In genomic region chr14:102568115-102568614, GRCh38 we compare ENCODE assay signal across 1 cellular context.
A peak's percentile ranks its signal among the peaks of the same experiment; 100 is the strongest.
TF ChIP-seq lines count a peak whose summit lies in the region.

No MANE protein-coding gene starts in this region.

TF ChIP-seq in HepG2, 621 proteins besides CTCF, POLR2A, EP300 and RAD21 (continued from another document and continues in another):
- no peak for TF ChIP-seq BATF2 (CRISPR knock-in tag; IDR thresholded peaks at IDR 0.05)
- TF ChIP-seq IKZF1 (IDR thresholded peaks at IDR 0.05), result no peak
- TF ChIP-seq ZNF546 (CRISPR knock-in tag; conservative IDR thresholded peaks at IDR 0.05), result no peak
- no peak for TF ChIP-seq ZNF75D (CRISPR knock-in tag; IDR thresholded peaks at IDR 0.05; ENCODE audit: borderline replicate concordance)
- TF ChIP-seq GPBP1L1 (CRISPR knock-in tag; IDR thresholded peaks at IDR 0.05), result no peak
- TF ChIP-seq SNAPC2 (CRISPR knock-in tag; IDR thresholded peaks at IDR 0.05), result no peak
- no peak for TF ChIP-seq NFRKB (IDR thresholded peaks at IDR 0.05)
- peak; percentile 16; the same call in 1 of the 2 replicates for TF ChIP-seq MEF2D (CRISPR knock-in tag; IDR thresholded peaks at IDR 0.05)
- TF ChIP-seq ATF3 (CRISPR knock-in tag; IDR thresholded peaks at IDR 0.05), result no peak
- TF ChIP-seq ZSCAN9 (CRISPR knock-in tag; IDR thresholded peaks at IDR 0.05; ENCODE audit: borderline replicate concordance), result no peak
- TF ChIP-seq ZEB1 (IDR thresholded peaks at IDR 0.05; ENCODE audit: insufficient replicate concordance, low read depth), result peak; percentile 16
- peak; percentile 69 for TF ChIP-seq POLR2G (IDR thresholded peaks at IDR 0.05; ENCODE audit: low read depth, low read length)
- TF ChIP-seq ZNF331 (CRISPR knock-in tag; IDR thresholded peaks at IDR 0.05), result no peak
- no peak for TF ChIP-seq CERS6 (CRISPR knock-in tag; IDR thresholded peaks at IDR 0.05)
- TF ChIP-seq ATM (IDR thresholded peaks at IDR 0.05; ENCODE audit: borderline replicate concordance), result no peak
- TF ChIP-seq ARID3A (IDR thresholded peaks at IDR 0.05; ENCODE audit: low read depth, low read length), result no peak
- TF ChIP-seq SP4 (CRISPR knock-in tag; IDR thresholded peaks at IDR 0.05), result no peak
- no peak for TF ChIP-seq PHB2 (IDR thresholded peaks at IDR 0.05; ENCODE audit: partially characterized antibody)
- TF ChIP-seq CENPT (CRISPR knock-in tag; IDR thresholded peaks at IDR 0.05; ENCODE audit: low read depth), result no peak
- TF ChIP-seq ZBTB49 (CRISPR knock-in tag; IDR thresholded peaks at IDR 0.05; ENCODE audit: borderline replicate concordance), result no peak
- peak; percentile 45; the same call in 1 of the 2 replicates for TF ChIP-seq ZNF362 (CRISPR knock-in tag; IDR thresholded peaks at IDR 0.05; ENCODE audit: borderline replicate concordance)
- no peak for TF ChIP-seq ZNF354B (CRISPR knock-in tag; IDR thresholded peaks at IDR 0.05)
- no peak; the same call in 1 of the 2 replicates for TF ChIP-seq ZNF460 (CRISPR knock-in tag; IDR thresholded peaks at IDR 0.05; ENCODE audit: borderline replicate concordance)
- TF ChIP-seq ZNF883 (CRISPR knock-in tag; IDR thresholded peaks at IDR 0.05; ENCODE audit: not compliant biosample characterization), result no peak
- peak; percentile 99 for TF ChIP-seq ZFP91 (CRISPR knock-in tag; IDR thresholded peaks at IDR 0.05; ENCODE audit: borderline replicate concordance)
- TF ChIP-seq DPF2 (CRISPR knock-in tag; IDR thresholded peaks at IDR 0.05; ENCODE audit: borderline replicate concordance, low read depth), result no peak
- no peak for TF ChIP-seq KMT2A (CRISPR knock-in tag; IDR thresholded peaks at IDR 0.05)
- TF ChIP-seq POGZ (CRISPR knock-in tag; IDR thresholded peaks at IDR 0.05), result no peak
- no peak for TF ChIP-seq HCFC1 (IDR thresholded peaks at IDR 0.05; ENCODE audit: low read depth, low read length)
- no peak for TF ChIP-seq AKAP8 (CRISPR knock-in tag; IDR thresholded peaks at IDR 0.05)
- no peak for TF ChIP-seq ZNF414 (CRISPR knock-in tag; IDR thresholded peaks at IDR 0.05)
- TF ChIP-seq ZBED4 (CRISPR knock-in tag; IDR thresholded peaks at IDR 0.05; ENCODE audit: borderline replicate concordance), result no peak
- TF ChIP-seq ZNF567 (CRISPR knock-in tag; IDR thresholded peaks at IDR 0.05; ENCODE audit: borderline replicate concordance), result no peak
- TF ChIP-seq POLR2AphosphoS5 (IDR thresholded peaks at IDR 0.05; ENCODE audit: low read depth, low read length), result peak; percentile 90
- TF ChIP-seq SP5 (CRISPR knock-in tag; IDR thresholded peaks at IDR 0.05; ENCODE audit: borderline replicate concordance, low read depth), result peak; percentile 30; the same call in 1 of the 2 replicates
- 0 out of 2 replicates have a peak, but pooled peaks have one; percentile 37 for TF ChIP-seq DMAP1 (CRISPR knock-in tag; IDR thresholded peaks at IDR 0.05)
- no peak for TF ChIP-seq POLR2AphosphoS2 (IDR thresholded peaks at IDR 0.05; ENCODE audit: low read depth, low read length)
- TF ChIP-seq ZNF574 (CRISPR knock-in tag; IDR thresholded peaks at IDR 0.05), result 0 out of 2 replicates have a peak, but pooled peaks have one; percentile 14
- no peak for TF ChIP-seq KLF11 (CRISPR knock-in tag; IDR thresholded peaks at IDR 0.05)
- no peak for TF ChIP-seq ZNF761 (CRISPR knock-in tag; conservative IDR thresholded peaks at IDR 0.05)
- TF ChIP-seq ZNF547 (CRISPR knock-in tag; IDR thresholded peaks at IDR 0.05), result no peak
- no peak for TF ChIP-seq ZSCAN31 (CRISPR knock-in tag; IDR thresholded peaks at IDR 0.05; ENCODE audit: low read depth)
- no peak for TF ChIP-seq ZNF530 (CRISPR knock-in tag; IDR thresholded peaks at IDR 0.05; ENCODE audit: low read depth)
- TF ChIP-seq ZNF232 (CRISPR knock-in tag; IDR thresholded peaks at IDR 0.05; ENCODE audit: borderline replicate concordance), result no peak
- no peak for TF ChIP-seq ATF7-NPFF (CRISPR knock-in tag; IDR thresholded peaks at IDR 0.05; ENCODE audit: low read depth)
- TF ChIP-seq DRAP1 (CRISPR knock-in tag; IDR thresholded peaks at IDR 0.05), result peak; percentile 29; the same call in 1 of the 2 replicates
